Comparison of ENCODE assay signal across 8 cellular contexts in the genomic region with DNA sequence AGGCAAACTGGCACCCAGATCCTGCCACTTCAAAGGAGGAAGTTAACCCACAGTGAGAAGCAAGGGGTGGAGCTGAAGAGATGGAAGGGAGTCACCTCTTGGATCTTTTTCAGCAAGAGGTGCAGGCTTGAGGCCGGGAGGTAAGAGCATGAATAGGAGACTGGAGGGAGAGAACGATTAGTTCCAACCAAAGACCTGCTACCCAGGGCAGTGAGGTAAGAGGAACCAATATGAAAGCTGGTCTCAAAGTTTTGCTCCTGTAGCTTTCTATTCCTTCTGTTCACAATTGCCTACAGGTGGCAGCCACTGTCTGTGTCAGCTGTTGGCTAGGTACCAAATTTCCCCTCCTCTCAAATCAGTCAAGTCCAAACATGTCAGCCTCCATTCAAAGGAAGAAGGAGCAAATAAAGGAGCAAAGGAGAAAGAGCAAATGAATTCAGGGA. TPM values are rescaled to one million over a fixed set of nuclear protein-coding genes. Genes with fewer than 3 reads are reported as not detected.
DNase-seq lines count a peak whose midpoint lies in the region; ATAC-seq and TF ChIP-seq lines count a peak whose summit lies in the region.

No MANE protein-coding gene starts in this region.

- H3K9me3 Mint-ChIP-seq in activated T-helper 1 cell treated with anti-CD3 and anti-CD28 coated beads, Interleukin-12 subunit alpha, Interleukin-12 subunit beta, Interleukin-2, Interleukin-4 antibody, amounts not matched to agents 30 ng/mL and 10 ng/mL and 1 ng/mL, durations not matched to agents 14 hours and 24 hours and 36 hours: no peaks in the 10 kb centered on the region

- intact Hi-C loops in activated T-helper 1 cell treated with anti-CD3 and anti-CD28 coated beads, Interleukin-12 subunit alpha, Interleukin-12 subunit beta, Interleukin-2, Interleukin-4 antibody, amounts not matched to agents 30 ng/mL and 10 ng/mL and 1 ng/mL, durations not matched to agents 14 hours and 24 hours and 36 hours (cut with micrococcal nuclease): loop anchor here (1.0 kb wide), 2 partner anchors 23 to 31 kb away; no protein-coding TSS in a partner anchor

- DNase-seq in A172 (ENCODE audit: low spot score) (peak; percentile 6), GM13977 (ENCODE audit: low spot score) (peak; percentile 47), NCI-H2029 (lab: John Stamatoyannopoulos, UW) (peak; percentile 44), globus pallidus (ENCODE audit: low spot score) (no peak), AG20443 (ENCODE audit: low spot score) (no peak)
- no peak for DNase-seq in activated T-helper 1 cell treated with anti-CD3 and anti-CD28 coated beads, Interleukin-12 subunit alpha, Interleukin-12 subunit beta, Interleukin-2, Interleukin-4 antibody, amounts not matched to agents 30 ng/mL and 10 ng/mL and 1 ng/mL, durations not matched to agents 14 hours and 24 hours and 36 hours (ENCODE audit: low spot score)
- no peak for DNase-seq in stimulated activated naive CD4-positive, alpha-beta T cell treated with Interleukin-2 at 50 U/mL for 16 hours (lab: John Stamatoyannopoulos, UW)

- H3K36me3 Mint-ChIP-seq in activated T-helper 1 cell treated with anti-CD3 and anti-CD28 coated beads, Interleukin-12 subunit alpha, Interleukin-12 subunit beta, Interleukin-2, Interleukin-4 antibody, amounts not matched to agents 30 ng/mL and 10 ng/mL and 1 ng/mL, durations not matched to agents 14 hours and 24 hours and 36 hours (ENCODE audit: low read depth): peaks cover 5% of the 10 kb centered on the region

- ATAC-seq in GM19328 (IDR thresholded peaks at IDR 0.05; ENCODE audit: unreplicated experiment): no peak

- H3K27ac Mint-ChIP-seq in activated T-helper 1 cell treated with anti-CD3 and anti-CD28 coated beads, Interleukin-12 subunit alpha, Interleukin-12 subunit beta, Interleukin-2, Interleukin-4 antibody, amounts not matched to agents 30 ng/mL and 10 ng/mL and 1 ng/mL, durations not matched to agents 14 hours and 24 hours and 36 hours: peak overlapping the region; percentile 18

- in situ Hi-C loops in GM13977 (cut with MboI; ENCODE audit: low pct_unique_long_range_greater_than_20kb, low sequenced_read_pairs, unreplicated experiment): no loop called here

- no peak overlapping the region for H3K4me3 Mint-ChIP-seq in activated T-helper 1 cell treated with anti-CD3 and anti-CD28 coated beads, Interleukin-12 subunit alpha, Interleukin-12 subunit beta, Interleukin-2, Interleukin-4 antibody, amounts not matched to agents 30 ng/mL and 10 ng/mL and 1 ng/mL, durations not matched to agents 14 hours and 24 hours and 36 hours

- no peaks in the 10 kb centered on the region for H3K27me3 Mint-ChIP-seq in activated T-helper 1 cell treated with anti-CD3 and anti-CD28 coated beads, Interleukin-12 subunit alpha, Interleukin-12 subunit beta, Interleukin-2, Interleukin-4 antibody, amounts not matched to agents 30 ng/mL and 10 ng/mL and 1 ng/mL, durations not matched to agents 14 hours and 24 hours and 36 hours (ENCODE audit: insufficient read depth)

- peak; percentile 30 for TF ChIP-seq CTCF in GM13977 (IDR thresholded peaks at IDR 0.05; ENCODE audit: extremely low read depth, insufficient read depth, missing control alignments)

- peaks cover 34% of the 10 kb centered on the region for H3K4me1 Mint-ChIP-seq in activated T-helper 1 cell treated with anti-CD3 and anti-CD28 coated beads, Interleukin-12 subunit alpha, Interleukin-12 subunit beta, Interleukin-2, Interleukin-4 antibody, amounts not matched to agents 30 ng/mL and 10 ng/mL and 1 ng/mL, durations not matched to agents 14 hours and 24 hours and 36 hours (ENCODE audit: low read depth)

RNA-seq across cellular contexts. Expression of gene TAC3, which starts 14.9 kb away (rescaled TPM):
- total RNA-seq in A172 (2014; rRNA removed; shearing (Covaris generic)): not detected in 2 replicates
- total RNA-seq in activated T-helper 1 cell treated with anti-CD3 and anti-CD28 coated beads, Interleukin-12 subunit alpha, Interleukin-12 subunit beta, Interleukin-2, Interleukin-4 antibody, amounts not matched to agents 30 ng/mL and 10 ng/mL and 1 ng/mL, durations not matched to agents 14 hours and 24 hours and 36 hours: 0.34 TPM in 1 of 2 replicates, not detected in the other

RNA-seq across cellular contexts. Expression of gene MYO1A, which starts 18.7 kb away (rescaled TPM):
- not detected in 2 replicates for total RNA-seq in A172 (2014; rRNA removed; shearing (Covaris generic))
- 1.1 and 2.6 TPM in 2 replicates for total RNA-seq in activated T-helper 1 cell treated with anti-CD3 and anti-CD28 coated beads, Interleukin-12 subunit alpha, Interleukin-12 subunit beta, Interleukin-2, Interleukin-4 antibody, amounts not matched to agents 30 ng/mL and 10 ng/mL and 1 ng/mL, durations not matched to agents 14 hours and 24 hours and 36 hours

RNA-seq across cellular contexts. Expression of gene ZBTB39, which starts 24.9 kb away (rescaled TPM):
- total RNA-seq in A172 (2014; rRNA removed; shearing (Covaris generic)): 3.7 and 4.7 TPM in 2 replicates
- 10.3 and 11.2 TPM in 2 replicates for total RNA-seq in activated T-helper 1 cell treated with anti-CD3 and anti-CD28 coated beads, Interleukin-12 subunit alpha, Interleukin-12 subunit beta, Interleukin-2, Interleukin-4 antibody, amounts not matched to agents 30 ng/mL and 10 ng/mL and 1 ng/mL, durations not matched to agents 14 hours and 24 hours and 36 hours

RNA-seq across cellular contexts. Expression of gene NEMP1, which starts 47.3 kb away (rescaled TPM):
- 26.3 and 28.0 TPM in 2 replicates for total RNA-seq in A172 (2014; rRNA removed; shearing (Covaris generic))
- total RNA-seq in activated T-helper 1 cell treated with anti-CD3 and anti-CD28 coated beads, Interleukin-12 subunit alpha, Interleukin-12 subunit beta, Interleukin-2, Interleukin-4 antibody, amounts not matched to agents 30 ng/mL and 10 ng/mL and 1 ng/mL, durations not matched to agents 14 hours and 24 hours and 36 hours: 70.2 and 71.7 TPM in 2 replicates

RNA-seq across cellular contexts. Expression of gene NAB2, which starts 57.7 kb away (rescaled TPM):
- 18.9 and 22.4 TPM in 2 replicates for total RNA-seq in A172 (2014; rRNA removed; shearing (Covaris generic))
- 73.6 and 80.3 TPM in 2 replicates for total RNA-seq in activated T-helper 1 cell treated with anti-CD3 and anti-CD28 coated beads, Interleukin-12 subunit alpha, Interleukin-12 subunit beta, Interleukin-2, Interleukin-4 antibody, amounts not matched to agents 30 ng/mL and 10 ng/mL and 1 ng/mL, durations not matched to agents 14 hours and 24 hours and 36 hours

Comparison
In these comparisons a context has a peak if more than half of its experiments do, and no peak if none do; other contexts are left out.
1. DNase-seq: peak in A172 (single experiment), GM13977 (single experiment) and NCI-H2029 (single experiment); none in activated T-helper 1 cell treated with anti-CD3 and anti-CD28 coated beads, Interleukin-12 subunit alpha, Interleukin-12 subunit beta, Interleukin-2, Interleukin-4 antibody, amounts not matched to agents 30 ng/mL and 10 ng/mL and 1 ng/mL, durations not matched to agents 14 hours and 24 hours and 36 hours (single experiment), stimulated activated naive CD4-positive, alpha-beta T cell treated with Interleukin-2 at 50 U/mL for 16 hours (single experiment), globus pallidus (single experiment) and AG20443 (single experiment).